ENCODE assay signal across 18 cellular contexts in the genomic region with DNA sequence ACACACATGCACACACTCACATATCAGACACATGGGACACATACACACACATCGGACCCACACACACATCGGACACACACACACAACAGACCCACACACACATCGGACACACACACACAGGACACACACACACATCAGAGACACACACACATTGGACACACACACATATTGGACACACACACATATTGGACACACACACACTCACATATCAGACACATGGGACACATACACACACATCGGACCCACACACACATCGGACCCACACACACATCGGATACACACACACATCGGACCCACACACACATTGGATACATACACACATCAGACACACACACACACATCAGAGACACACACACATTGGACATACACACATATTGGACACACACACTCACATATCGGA. TPM values are rescaled to one million over a fixed set of nuclear protein-coding genes. Genes with fewer than 3 reads are reported as not detected.
"Had no signal": no experiment of that assay in that cellular context is flagged by ENCODE, and none has a peak within 500 bp of the region (broad histone marks: within the 10 kb centered on the region; RNA-seq: fewer than 3 reads in every experiment).

No MANE protein-coding gene starts in this region.

- H3K4me1 ChIP-seq: breast epithelium had no signal

- H3K36me3 Mint-ChIP-seq: activated naive CD4-positive, alpha-beta T cell treated with anti-CD3 and anti-CD28 coated beads, Interleukin-2, amount 50 U/mL, for 24 hours had no signal

- H3K4me3 ChIP-seq: breast epithelium, Peyer's patch, SJSA1 had no signal

- H3K9me3 ChIP-seq: breast epithelium, Peyer's patch, SJSA1 had no signal

- ATAC-seq: activated CD4-positive, alpha-beta T cell treated with anti-CD3 and anti-CD28 coated beads for 36 hours had no signal

- H3K27me3 ChIP-seq: Peyer's patch had no signal

- DNase-seq: activated CD4-positive, alpha-beta T cell treated with anti-CD3 and anti-CD28 coated beads for 36 hours; activated CD4-positive, alpha-beta T cell treated with anti-CD3 and anti-CD28 coated beads, Interleukin-2, amount 50 U/mL, for 1 hour; activated CD8-positive, alpha-beta memory T cell treated with anti-CD3 and anti-CD28 coated beads, Interleukin-2, amount 50 U/mL, for 48 hours; activated CD8-positive, alpha-beta T cell treated with anti-CD3 and anti-CD28 coated beads for 36 hours; activated T-cell treated with anti-CD3 and anti-CD28 coated beads, Interleukin-2, amount 50 U/mL, for 1 hour; NCI-H1092 treated with DMSO at 0.1 percent for 48 hours; NCI-H1436; NCI-H187; NCI-H510A treated with DMSO at 0.1 percent for 48 hours; WERI-Rb-1 had no signal

- H3K4me1 Mint-ChIP-seq: activated CD4-positive, alpha-beta T cell treated with anti-CD3 and anti-CD28 coated beads for 36 hours had no signal

- H3K27ac ChIP-seq: breast epithelium, Peyer's patch, SJSA1, WERI-Rb-1 had no signal

- H3K36me3 ChIP-seq: breast epithelium, Peyer's patch, SJSA1, WERI-Rb-1 had no signal

- H3K4me3 Mint-ChIP-seq: activated CD4-positive, alpha-beta T cell treated with anti-CD3 and anti-CD28 coated beads for 36 hours; activated CD8-positive, alpha-beta T cell treated with anti-CD3 and anti-CD28 coated beads for 36 hours; activated naive CD4-positive, alpha-beta T cell treated with anti-CD3 and anti-CD28 coated beads, Interleukin-2, amount 50 U/mL, for 24 hours; T-helper 2 cell treated with Interferon-gamma antibody and Interleukin-4, amounts not matched to agents 5 μg/mL and 100 μg/mL, for 36 hours had no signal

- H3K27ac Mint-ChIP-seq: activated CD4-positive, alpha-beta T cell treated with anti-CD3 and anti-CD28 coated beads for 36 hours; activated CD8-positive, alpha-beta T cell treated with anti-CD3 and anti-CD28 coated beads for 36 hours; activated naive CD4-positive, alpha-beta T cell treated with anti-CD3 and anti-CD28 coated beads, Interleukin-2, amount 50 U/mL, for 24 hours; T-helper 2 cell treated with Interferon-gamma antibody and Interleukin-4, amounts not matched to agents 5 μg/mL and 100 μg/mL, for 36 hours had no signal

- H3K9me3 Mint-ChIP-seq: activated CD8-positive, alpha-beta T cell treated with anti-CD3 and anti-CD28 coated beads for 36 hours; activated naive CD4-positive, alpha-beta T cell treated with anti-CD3 and anti-CD28 coated beads, Interleukin-2, amount 50 U/mL, for 24 hours; T-helper 2 cell treated with Interferon-gamma antibody and Interleukin-4, amounts not matched to agents 5 μg/mL and 100 μg/mL, for 36 hours had no signal

RNA-seq across cellular contexts. Expression of a gene that starts 12.8 kb away (rescaled TPM):
- total RNA-seq: MCF 10A, SJSA1 had no signal

RNA-seq across cellular contexts. Expression of a gene that starts 57.2 kb away (rescaled TPM):
- total RNA-seq: activated CD4-positive, alpha-beta T cell treated with anti-CD3 and anti-CD28 coated beads for 36 hours; activated CD8-positive, alpha-beta T cell treated with anti-CD3 and anti-CD28 coated beads for 36 hours; aorta; T-helper 1 cell treated with Interleukin-12 subunit alpha and Interleukin-12 subunit beta and Interleukin-4 antibody, amounts not matched to agents 30 ng/mL and 1 ng/mL, for 36 hours had no signal
